ENCODE assay signal across 1 cellular context in the genomic region with DNA sequence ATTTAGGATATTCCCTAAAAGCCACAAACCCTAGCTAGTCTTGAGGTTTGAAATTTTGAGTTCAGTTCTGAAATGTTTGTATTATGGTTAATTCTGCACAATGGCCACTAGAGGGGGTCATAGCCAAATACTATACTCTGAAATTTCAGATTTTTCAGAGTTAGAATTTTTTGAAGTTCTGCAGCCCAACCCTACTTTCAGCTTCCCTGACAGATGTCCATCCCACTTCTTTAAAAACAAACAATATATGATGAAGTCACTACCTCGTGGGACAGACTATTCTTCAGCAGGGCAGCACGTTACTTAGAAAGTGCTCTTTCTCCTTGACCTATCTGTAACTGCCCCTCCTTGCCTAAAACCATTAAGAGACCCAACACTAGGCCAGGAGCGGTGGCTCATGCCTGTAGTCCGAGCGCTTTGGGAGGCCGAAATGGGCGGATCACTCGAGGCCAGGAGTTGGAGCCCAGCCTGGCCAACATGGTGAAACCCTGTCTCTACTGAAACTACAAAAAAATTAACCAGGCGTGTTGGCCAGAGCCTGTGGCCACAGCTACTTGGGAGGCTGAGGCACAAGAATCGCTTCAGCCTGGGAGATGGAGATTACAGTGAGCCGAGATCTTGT.
TF ChIP-seq lines count a peak whose summit lies in the region.

No MANE protein-coding gene starts in this region.

TF ChIP-seq in WTC11, 78 proteins besides CTCF, POLR2A, EP300 and RAD21 (continued from another document):
- TF ChIP-seq, protein P1, sequence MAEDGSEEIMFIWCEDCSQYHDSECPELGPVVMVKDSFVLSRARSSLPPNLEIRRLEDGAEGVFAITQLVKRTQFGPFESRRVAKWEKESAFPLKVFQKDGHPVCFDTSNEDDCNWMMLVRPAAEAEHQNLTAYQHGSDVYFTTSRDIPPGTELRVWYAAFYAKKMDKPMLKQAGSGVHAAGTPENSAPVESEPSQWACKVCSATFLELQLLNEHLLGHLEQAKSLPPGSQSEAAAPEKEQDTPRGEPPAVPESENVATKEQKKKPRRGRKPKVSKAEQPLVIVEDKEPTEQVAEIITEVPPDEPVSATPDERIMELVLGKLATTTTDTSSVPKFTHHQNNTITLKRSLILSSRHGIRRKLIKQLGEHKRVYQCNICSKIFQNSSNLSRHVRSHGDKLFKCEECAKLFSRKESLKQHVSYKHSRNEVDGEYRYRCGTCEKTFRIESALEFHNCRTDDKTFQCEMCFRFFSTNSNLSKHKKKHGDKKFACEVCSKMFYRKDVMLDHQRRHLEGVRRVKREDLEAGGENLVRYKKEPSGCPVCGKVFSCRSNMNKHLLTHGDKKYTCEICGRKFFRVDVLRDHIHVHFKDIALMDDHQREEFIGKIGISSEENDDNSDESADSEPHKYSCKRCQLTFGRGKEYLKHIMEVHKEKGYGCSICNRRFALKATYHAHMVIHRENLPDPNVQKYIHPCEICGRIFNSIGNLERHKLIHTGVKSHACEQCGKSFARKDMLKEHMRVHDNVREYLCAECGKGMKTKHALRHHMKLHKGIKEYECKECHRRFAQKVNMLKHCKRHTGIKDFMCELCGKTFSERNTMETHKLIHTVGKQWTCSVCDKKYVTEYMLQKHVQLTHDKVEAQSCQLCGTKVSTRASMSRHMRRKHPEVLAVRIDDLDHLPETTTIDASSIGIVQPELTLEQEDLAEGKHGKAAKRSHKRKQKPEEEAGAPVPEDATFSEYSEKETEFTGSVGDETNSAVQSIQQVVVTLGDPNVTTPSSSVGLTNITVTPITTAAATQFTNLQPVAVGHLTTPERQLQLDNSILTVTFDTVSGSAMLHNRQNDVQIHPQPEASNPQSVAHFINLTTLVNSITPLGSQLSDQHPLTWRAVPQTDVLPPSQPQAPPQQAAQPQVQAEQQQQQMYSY (CRISPR knock-in tag; IDR thresholded peaks at IDR 0.05), result no peak
- TF ChIP-seq OVOL2 (CRISPR knock-in tag; IDR thresholded peaks at IDR 0.05; ENCODE audit: borderline replicate concordance) (no peak), CREB1 (CRISPR knock-in tag; IDR thresholded peaks at IDR 0.05) (no peak), CREM (CRISPR knock-in tag; IDR thresholded peaks at IDR 0.05) (no peak), SMAD3 (CRISPR knock-in tag; IDR thresholded peaks at IDR 0.05; ENCODE audit: borderline replicate concordance) (no peak)
